ENCODE assay signal across 8 cellular contexts in genomic region chr16:1351582-1352362, GRCh38. TPM values are rescaled to one million over a fixed set of nuclear protein-coding genes. Genes with fewer than 3 reads are reported as not detected.
A peak's percentile ranks its signal among the peaks of the same experiment; 100 is the strongest.
DNase-seq lines count a peak whose midpoint lies in the region; ATAC-seq and TF ChIP-seq lines count a peak whose summit lies in the region.

Gene GNPTG (plus strand): TSS chr16:1351931. CDS start chr16:1351966, 35 bp downstream.
Gene TSR3 (minus strand): TSS chr16:1351878. CDS start chr16:1351804, 74 bp downstream.

- ATAC-seq in GM21515 (IDR thresholded peaks at IDR 0.05; ENCODE audit: unreplicated experiment): peak; percentile 53
- ATAC-seq in IMR-90 (ENCODE audit: low read depth): peak; percentile 95

- peaks cover 24% of the 10 kb centered on the region for H4K20me1 ChIP-seq in IMR-90 (ENCODE audit: insufficient read depth, low read length)

- TSS peak; percentile 51 for BruUV-seq in IMR-90 (replicated peaks; lab: Mats Ljungman, UMichigan)

- 0% methylated on average over 52 of the region's 98 CpGs; no CpG with 5 or more reads in 1 of the 2 experiments for WGBS in IMR-90 (ENCODE audit: extremely low coverage in 2 of 2, insufficient read length in 1 of 2), 2 experiments
- no CpG with 5 or more reads among the region's 98 CpGs for WGBS in neuronal stem cell (ENCODE audit: extremely low coverage in 2 of 2, insufficient read length in 2 of 2, insufficient replicate concordance in 1 of 2), 2 donors

- H3K18ac ChIP-seq in IMR-90 (ENCODE audit: low read depth, low read length) (no peak within 1 kb of the TSS), neuronal stem cell (ENCODE audit: low read length) (peak within 1 kb of the TSS; percentile 97)

- H3K9me3 ChIP-seq in IMR-90 (ENCODE audit: control insufficient read depth, insufficient read depth, low read length): no peaks in the 10 kb centered on the region
- no peaks in the 10 kb centered on the region for H3K9me3 ChIP-seq in SJCRH30 (replicated peaks)
- H3K9me3 ChIP-seq in neuronal stem cell (replicated peaks in 1 of 2; ENCODE audit: control insufficient read depth in 2 of 2, insufficient read depth in 1 of 2, low read depth in 1 of 2, low read length in 2 of 2): no peaks in the 10 kb centered on the region

- H2AK9ac ChIP-seq in IMR-90 (replicated peaks; ENCODE audit: low read depth, low read length, poor library complexity): peak within 1 kb of the TSS; percentile 99

- H3K9me1 ChIP-seq in IMR-90 (ENCODE audit: insufficient read depth, low read length): no peaks in the 10 kb centered on the region

- POLR2A ChIA-PET in IMR-90 (lab: Charles Lee; ENCODE audit: unreplicated experiment): no interaction called here

- dilution Hi-C loops in IMR-90 (cut with HindIII; ENCODE audit: low sequenced_read_pairs, unreplicated experiment): no loop called here

- peak; percentile 48; the same call in 1 of the 2 replicates for TF ChIP-seq POLR2A in IMR-90 (IDR thresholded peaks at IDR 0.05; ENCODE audit: low read depth, low read length)

- H3K14ac ChIP-seq in IMR-90 (replicated peaks; ENCODE audit: low read depth, low read length): 0 out of 2 replicates have a peak within 1 kb of the TSS, but pooled peaks have one; percentile 29
- peak within 1 kb of the TSS; percentile 64 for H3K14ac ChIP-seq in neuronal stem cell (ENCODE audit: low read length)

- H3K36me3 ChIP-seq in IMR-90 (ENCODE audit: control insufficient read depth, insufficient read depth, low read length): peaks cover 25% of the 10 kb centered on the region
- no peaks in the 10 kb centered on the region; the same call in 1 of the 2 replicates for H3K36me3 ChIP-seq in SJCRH30
- H3K36me3 ChIP-seq in neuronal stem cell (replicated peaks in 1 of 2; ENCODE audit: control insufficient read depth in 2 of 2, insufficient read depth in 2 of 2, low read length in 2 of 2): peaks cover 16 to 38% of the 10 kb centered on the region in 2 donors

- no peak within 1 kb of the TSS for H2BK20ac ChIP-seq in IMR-90 (ENCODE audit: low read depth, low read length)

- DNase-seq in DMS53 (lab: John Stamatoyannopoulos, UW) (peak; percentile 89), IMR-90 (peak; percentile 89), SJCRH30 (peak; percentile 83 to 88), foreskin melanocyte (peak; percentile 71), neuronal stem cell (ENCODE audit: low spot score) (peak; percentile 89), stromal cell of bone marrow (ENCODE audit: low read depth) (peak; percentile 70)
- DNase-seq in activated naive CD4-positive, alpha-beta T cell (lab: John Stamatoyannopoulos, UW): peak; percentile 56 to 80 (median 70)

- H3K56ac ChIP-seq in IMR-90 (ENCODE audit: extremely low read depth, insufficient read depth, low read length): 0 out of 2 replicates have a peak within 1 kb of the TSS, but pooled peaks have one; percentile 57

- H3K27me3 ChIP-seq in IMR-90 (ENCODE audit: control insufficient read depth, insufficient read depth, low read length) (no peaks in the 10 kb centered on the region), SJCRH30 (no peaks in the 10 kb centered on the region), neuronal stem cell (ENCODE audit: control insufficient read depth in 3 of 3, insufficient read depth in 3 of 3, low read depth in 1 of 3, low read length in 3 of 3) (no peaks in the 10 kb centered on the region)

- H3K79me1 ChIP-seq in IMR-90 (ENCODE audit: low read depth in 1 of 2, low read length in 2 of 2): peaks cover 28 to 65% of the 10 kb centered on the region in 2 experiments
- peaks cover 36% of the 10 kb centered on the region for H3K79me1 ChIP-seq in neuronal stem cell (ENCODE audit: low read depth, low read length)

- TF ChIP-seq RAD21 in IMR-90 (IDR thresholded peaks at IDR 0.05; ENCODE audit: low read length): no peak

- H4K8ac ChIP-seq in IMR-90 (ENCODE audit: low read depth in 2 of 2, low read length in 2 of 2) (peak within 1 kb of the TSS; percentile 79 to 87), neuronal stem cell (ENCODE audit: low read depth, low read length) (peak within 1 kb of the TSS; percentile 92)

- H3K9ac ChIP-seq in IMR-90 (ENCODE audit: low read depth, low read length): peak within 1 kb of the TSS; percentile 93
- H3K9ac ChIP-seq in neuronal stem cell (ENCODE audit: low read depth, low read length, poor library complexity): peak within 1 kb of the TSS; percentile 100

- peak within 1 kb of the TSS; percentile 82 for H3K4me3 ChIP-seq in IMR-90 (ENCODE audit: insufficient read depth, low read depth, low read length)
- H3K4me3 ChIP-seq in SJCRH30: peak within 1 kb of the TSS; percentile 76
- H3K4me3 ChIP-seq in neuronal stem cell (ENCODE audit: low read length in 2 of 2): peak within 1 kb of the TSS; percentile 93 to 95

- in situ Hi-C loops in IMR-90 (cut with MboI; ENCODE audit: low sequenced_read_pairs): no loop called here

- intact Hi-C loops in IMR-90 (cut with micrococcal nuclease): no loop called here

- H3K4me2 ChIP-seq in IMR-90 (ENCODE audit: low read depth, low read length): peak within 1 kb of the TSS; percentile 99
- peak within 1 kb of the TSS; percentile 97 for H3K4me2 ChIP-seq in neuronal stem cell (ENCODE audit: insufficient read depth, low read length, poor library complexity, severe bottlenecking)

- H2BK5ac ChIP-seq in IMR-90 (ENCODE audit: low read depth, low read length, poor library complexity, severe bottlenecking) (peak within 1 kb of the TSS; percentile 61), neuronal stem cell (ENCODE audit: low read length) (peak within 1 kb of the TSS; percentile 66)

- H3K23ac ChIP-seq in IMR-90 (ENCODE audit: low read depth, low read length): peak within 1 kb of the TSS; percentile 82
- peak within 1 kb of the TSS; percentile 89 for H3K23ac ChIP-seq in neuronal stem cell (ENCODE audit: low read depth, low read length, poor library complexity)

- CTCF ChIA-PET in IMR-90 (lab: Yijun Ruan, JAX): no interaction called here

- no peak for TF ChIP-seq CTCF in IMR-90 (conservative IDR thresholded peaks at IDR 0.05; ENCODE audit: low read depth, low read length)

- H4K91ac ChIP-seq in IMR-90 (ENCODE audit: insufficient read depth, low read depth, low read length) (peak within 1 kb of the TSS; percentile 57; the same call in 1 of the 2 replicates), neuronal stem cell (ENCODE audit: low read depth, low read length, poor library complexity) (peak within 1 kb of the TSS; percentile 30)

- peak within 1 kb of the TSS; percentile 99 for H2AFZ ChIP-seq in IMR-90 (replicated peaks; ENCODE audit: low read length, poor library complexity)
- H2AFZ ChIP-seq in neuronal stem cell (ENCODE audit: low read length): peak within 1 kb of the TSS; percentile 95

- H2BK120ac ChIP-seq in IMR-90 (ENCODE audit: low read depth, low read length) (no peak within 1 kb of the TSS), neuronal stem cell (ENCODE audit: low read depth, low read length) (peak within 1 kb of the TSS; percentile 91)

- no peak within 1 kb of the TSS for H2BK12ac ChIP-seq in neuronal stem cell (ENCODE audit: low read length)

- H3K4me1 ChIP-seq in IMR-90 (ENCODE audit: control insufficient read depth, insufficient read depth, low read length): peaks cover 9% of the 10 kb centered on the region
- peaks cover 7% of the 10 kb centered on the region for H3K4me1 ChIP-seq in SJCRH30
- peaks cover 8 to 12% of the 10 kb centered on the region in 2 donors for H3K4me1 ChIP-seq in neuronal stem cell (ENCODE audit: control insufficient read depth in 2 of 2, insufficient read depth in 1 of 2, low read depth in 1 of 2, low read length in 2 of 2)

- peak within 1 kb of the TSS; percentile 80 for H3K4ac ChIP-seq in IMR-90 (ENCODE audit: low read depth, low read length)
- peak within 1 kb of the TSS; percentile 84 for H3K4ac ChIP-seq in neuronal stem cell (ENCODE audit: low read length)

- H4K5ac ChIP-seq in IMR-90 (ENCODE audit: low read depth, low read length): peak within 1 kb of the TSS; percentile 48

- H2BK15ac ChIP-seq in IMR-90 (ENCODE audit: low read depth, low read length) (no peak within 1 kb of the TSS), neuronal stem cell (ENCODE audit: low read length) (no peak within 1 kb of the TSS)

- H3K27ac ChIP-seq in IMR-90 (ENCODE audit: insufficient read depth, low read length) (peak within 1 kb of the TSS; percentile 56), SJCRH30 (no peak within 1 kb of the TSS), neuronal stem cell (replicated peaks; ENCODE audit: low read length) (no peak within 1 kb of the TSS)

- H2AK5ac ChIP-seq in IMR-90 (ENCODE audit: low read depth, low read length) (peak within 1 kb of the TSS; percentile 91; the same call in 1 of the 2 replicates), neuronal stem cell (ENCODE audit: low read depth, low read length) (peak within 1 kb of the TSS; percentile 95)

TF ChIP-seq in IMR-90, 13 proteins besides CTCF, POLR2A, EP300 and RAD21 (continues in another document):
- no peak for TF ChIP-seq MAFK (IDR thresholded peaks at IDR 0.05; ENCODE audit: low read depth, low read length)
- TF ChIP-seq SMC3 (IDR thresholded peaks at IDR 0.05; ENCODE audit: low read depth, low read length): no peak
- TF ChIP-seq MAZ (IDR thresholded peaks at IDR 0.05; ENCODE audit: borderline replicate concordance, low read depth, low read length): peak; percentile 67; the same call in 1 of the 2 replicates
- peak; percentile 100 for TF ChIP-seq USF2 (IDR thresholded peaks at IDR 0.05; ENCODE audit: low read depth, low read length)
- peak; percentile 90 for TF ChIP-seq BHLHE40 (IDR thresholded peaks at IDR 0.05; ENCODE audit: low read depth, low read length)
- no peak for TF ChIP-seq NFE2L2 (IDR thresholded peaks at IDR 0.05; ENCODE audit: low read depth, low read length)

RNA-seq across cellular contexts. Expression of gene GNPTG, which starts in this region (rescaled TPM):
- 14.7 and 14.9 TPM in 2 replicates for total RNA-seq in IMR-90 (2012; rRNA removed)
- 70.8 and 85.2 TPM in 2 replicates for polyA plus RNA-seq in IMR-90 (2012; rRNA removed)
- polyA plus RNA-seq in IMR-90 (2012; cell fraction: cytosol; rRNA removed): 103 and 128 TPM in 2 replicates
- polyA plus RNA-seq in IMR-90 (2012; cell fraction: nucleus; rRNA removed; ENCODE audit: low replicate concordance): 113 and 180 TPM in 2 replicates
- total RNA-seq in SJCRH30 (2014; rRNA removed; shearing (Covaris generic)): 15.5 and 16.0 TPM in 2 replicates
- polyA plus RNA-seq in neuronal stem cell (2013, experiment 1 of 2): 14.7 TPM
- 13.2 TPM for polyA plus RNA-seq in neuronal stem cell (2013, experiment 2 of 2)

RNA-seq across cellular contexts. Expression of gene TSR3, which starts in this region (rescaled TPM):
- total RNA-seq in IMR-90 (2012; rRNA removed): 38.0 and 46.4 TPM in 2 replicates
- 52.9 and 77.8 TPM in 2 replicates for polyA plus RNA-seq in IMR-90 (2012; rRNA removed)
- polyA plus RNA-seq in IMR-90 (2012; cell fraction: cytosol; rRNA removed): 87.2 and 116 TPM in 2 replicates
- polyA plus RNA-seq in IMR-90 (2012; cell fraction: nucleus; rRNA removed; ENCODE audit: low replicate concordance): 39.9 and 72.5 TPM in 2 replicates
- total RNA-seq in SJCRH30 (2014; rRNA removed; shearing (Covaris generic)): 48.3 and 50.5 TPM in 2 replicates
- 32.4 TPM for polyA plus RNA-seq in neuronal stem cell (2013, experiment 1 of 2)
- 29.6 TPM for polyA plus RNA-seq in neuronal stem cell (2013, experiment 2 of 2)
